In the genomic region with DNA sequence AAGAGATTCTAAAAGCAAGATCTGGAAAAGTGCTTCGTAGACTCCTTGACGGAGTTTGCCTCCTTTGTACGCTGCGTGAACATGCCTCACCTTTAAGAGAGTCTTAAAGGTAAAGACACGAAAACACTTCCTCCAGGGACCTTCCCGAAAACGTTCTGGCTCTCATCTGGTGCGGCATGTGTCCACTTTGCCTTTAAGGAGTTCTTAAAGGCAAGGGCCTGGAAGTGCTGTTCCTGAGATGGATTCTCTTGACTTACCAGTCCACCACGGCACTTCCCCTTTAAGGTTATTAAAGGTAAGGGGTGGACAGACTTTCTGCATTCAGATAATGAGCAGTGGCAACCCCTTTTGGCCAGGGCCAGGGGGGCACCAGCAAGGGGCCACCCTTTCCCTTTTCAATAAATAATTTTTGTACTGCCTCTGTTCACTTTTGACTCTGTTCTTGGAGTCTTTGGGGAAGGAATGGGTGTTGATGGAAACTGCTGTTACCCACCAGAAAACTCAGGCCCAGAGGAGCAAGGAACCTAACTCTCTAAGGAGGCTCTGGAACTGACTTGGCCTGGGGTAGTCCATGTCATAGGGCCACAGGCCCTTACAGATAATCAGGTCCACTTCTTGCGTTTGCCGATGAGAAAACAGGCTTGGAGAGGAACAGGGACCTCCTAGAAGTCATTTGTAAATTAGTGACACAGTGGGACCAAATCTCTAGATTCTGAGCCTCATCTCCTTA, we compare ENCODE assay signal across 6 cellular contexts. TPM values are rescaled to one million over a fixed set of nuclear protein-coding genes. Genes with fewer than 3 reads are reported as not detected.
DNase-seq lines count a peak whose midpoint lies in the region; ATAC-seq and TF ChIP-seq lines count a peak whose summit lies in the region.

No MANE protein-coding gene starts in this region.

- ATAC-seq in GM21619 (IDR thresholded peaks at IDR 0.05; ENCODE audit: unreplicated experiment) = peak; percentile 35
- peak; percentile 27 for ATAC-seq in activated T-helper 17 cell treated with anti-CD3 and anti-CD28 coated beads, Interleukin-2, amount 50 U/mL, for 72 hours (replicated peaks)

- peaks cover 27% of the 10 kb centered on the region for H3K4me1 Mint-ChIP-seq in activated T-helper 17 cell treated with anti-CD3 and anti-CD28 coated beads, Interleukin-2, amount 50 U/mL, for 72 hours

- no peaks in the 10 kb centered on the region for H3K27me3 Mint-ChIP-seq in activated T-helper 17 cell treated with anti-CD3 and anti-CD28 coated beads, Interleukin-2, amount 50 U/mL, for 72 hours

- peak overlapping the region; percentile 57 for H3K4me3 ChIP-seq in urinary bladder (ENCODE audit: low read depth, low read length)

- peak; percentile 95 for DNase-seq in NCI-H146 (lab: John Stamatoyannopoulos, UW)
- peak; percentile 76 for DNase-seq in iris pigment epithelial cell (ENCODE audit: low read depth)

- peak overlapping the region; percentile 91 for H3K27ac ChIP-seq in C4-2B
- no peak overlapping the region for H3K27ac ChIP-seq in urinary bladder (ENCODE audit: low read depth)

- no peaks in the 10 kb centered on the region for H3K9me3 Mint-ChIP-seq in activated T-helper 17 cell treated with anti-CD3 and anti-CD28 coated beads, Interleukin-2, amount 50 U/mL, for 72 hours

- no peaks in the 10 kb centered on the region for H3K36me3 Mint-ChIP-seq in activated T-helper 17 cell treated with anti-CD3 and anti-CD28 coated beads, Interleukin-2, amount 50 U/mL, for 72 hours (ENCODE audit: low read depth)

- TF ChIP-seq CTCF in C4-2B (conservative IDR thresholded peaks at IDR 0.05) = no peak

- H3K36me3 ChIP-seq in urinary bladder (ENCODE audit: insufficient read depth) = no peaks in the 10 kb centered on the region

- H3K4me1 ChIP-seq in urinary bladder (ENCODE audit: insufficient read depth) = peaks cover 2% of the 10 kb centered on the region

- peak overlapping the region; percentile 92 for H3K4me3 Mint-ChIP-seq in activated T-helper 17 cell treated with anti-CD3 and anti-CD28 coated beads, Interleukin-2, amount 50 U/mL, for 72 hours

- WGBS in urinary bladder = 26% methylated on average over 11 of the region's 11 CpGs

- H3K27ac Mint-ChIP-seq in activated T-helper 17 cell treated with anti-CD3 and anti-CD28 coated beads, Interleukin-2, amount 50 U/mL, for 72 hours = peak overlapping the region; percentile 93

RNA-seq across cellular contexts. Expression of gene REM2, which starts 4.4 kb away (rescaled TPM):
- total RNA-seq in activated T-helper 17 cell treated with anti-CD3 and anti-CD28 coated beads, Interleukin-2, amount 50 U/mL, for 72 hours = 1 to 10 TPM in 1 of 2 donors, under 1 TPM in 1; 0.56 to 1.3 TPM
- total RNA-seq in urinary bladder = 0.16 TPM
- polyA plus RNA-seq in urinary bladder = 0.38 TPM

RNA-seq across cellular contexts. Expression of gene LRP10, which starts 15.9 kb away (rescaled TPM):
- total RNA-seq in activated T-helper 17 cell treated with anti-CD3 and anti-CD28 coated beads, Interleukin-2, amount 50 U/mL, for 72 hours = 10 to 100 TPM; 61.3 to 78.1 TPM
- total RNA-seq in urinary bladder = 22.1 TPM
- 195 TPM for polyA plus RNA-seq in urinary bladder

RNA-seq across cellular contexts. Expression of gene RBM23, which starts 31.5 kb away (rescaled TPM):
- total RNA-seq in activated T-helper 17 cell treated with anti-CD3 and anti-CD28 coated beads, Interleukin-2, amount 50 U/mL, for 72 hours = 10 to 100 TPM; 69.5 to 70.5 TPM
- 101 TPM for total RNA-seq in urinary bladder
- 65.0 TPM for polyA plus RNA-seq in urinary bladder

RNA-seq across cellular contexts. Expression of gene PRMT5, which starts 41.8 kb away (rescaled TPM):
- 100 to 1,000 TPM in 1 of 2 donors, 10 to 100 TPM in 1; 61.7 to 127 TPM for total RNA-seq in activated T-helper 17 cell treated with anti-CD3 and anti-CD28 coated beads, Interleukin-2, amount 50 U/mL, for 72 hours
- 39.8 TPM for total RNA-seq in urinary bladder
- polyA plus RNA-seq in urinary bladder = 49.3 TPM

RNA-seq across cellular contexts. Expression of gene MMP14, which starts 51.0 kb away (rescaled TPM):
- 1 to 10 TPM; 1.5 to 2.1 TPM for total RNA-seq in activated T-helper 17 cell treated with anti-CD3 and anti-CD28 coated beads, Interleukin-2, amount 50 U/mL, for 72 hours
- total RNA-seq in urinary bladder = 120 TPM
- polyA plus RNA-seq in urinary bladder = 189 TPM
